ENCODE assay signal across 18 cellular contexts in genomic region chr4:173878701-173879100, GRCh38.
DNase-seq lines count a peak whose midpoint lies in the region; ATAC-seq and TF ChIP-seq lines count a peak whose summit lies in the region.
"Had no signal": no experiment of that assay in that cellular context is flagged by ENCODE, and none has a peak within 500 bp of the region (broad histone marks: within the 10 kb centered on the region; RNA-seq: fewer than 3 reads in every experiment).

No MANE protein-coding gene starts in this region.

- H4K91ac ChIP-seq in mesenchymal stem cell (ENCODE audit: low read length), result no peak overlapping the region

- H3K27ac ChIP-seq in AG04450 (ENCODE audit: low read depth, low read length) (no peak overlapping the region), mesenchymal stem cell (ENCODE audit: low read length, poor library complexity, severe bottlenecking) (no peak overlapping the region), SJCRH30 (no peak overlapping the region)
- H3K27ac ChIP-seq: prostate gland, suprapubic skin had no signal

- H3K9me3 ChIP-seq in AG04450 (ENCODE audit: control insufficient read depth, insufficient read depth, low read length) (no peaks in the 10 kb centered on the region), mesenchymal stem cell (ENCODE audit: control insufficient read depth, low read length) (no peaks in the 10 kb centered on the region), SJCRH30 (replicated peaks) (no peaks in the 10 kb centered on the region)
- H3K9me3 ChIP-seq: prostate gland, suprapubic skin had no signal

- no peak overlapping the region for H2BK15ac ChIP-seq in mesenchymal stem cell (ENCODE audit: low read depth, poor library complexity, severe bottlenecking)

- no peaks in the 10 kb centered on the region for H3K9me3 Mint-ChIP-seq in T-helper 2 cell treated with Interferon-gamma antibody and Interleukin-4, amounts not matched to agents 5 μg/mL and 100 μg/mL, for 36 hours
- H3K9me3 Mint-ChIP-seq: activated naive CD4-positive, alpha-beta T cell treated with anti-CD3 and anti-CD28 coated beads for 36 hours; central memory CD8-positive, alpha-beta T cell had no signal

- POLR2A ChIA-PET in AG04450 (lab: Yijun Ruan, JAX), result no interaction called here

- no peak overlapping the region for H4K8ac ChIP-seq in mesenchymal stem cell (ENCODE audit: low read length)

- no peak overlapping the region for H2AK5ac ChIP-seq in mesenchymal stem cell (ENCODE audit: low read length, severe bottlenecking)

- H2AFZ ChIP-seq in mesenchymal stem cell (ENCODE audit: low read depth, low read length), result no peak overlapping the region

- CTCF ChIA-PET in AG04450 (lab: Charles Lee), result interaction anchor here (0.6 to 1.1 kb wide), 2 partner anchors 26 to 487 kb away, joined by 3 to 8 read pairs; no protein-coding TSS in a partner anchor

- H3K36me3 ChIP-seq in mesenchymal stem cell (ENCODE audit: control insufficient read depth in 1 of 2, insufficient read depth in 2 of 2, low read depth in 1 of 2, low read length in 2 of 2) (no peaks in the 10 kb centered on the region), SJCRH30 (no peaks in the 10 kb centered on the region)
- H3K36me3 ChIP-seq: prostate gland, suprapubic skin had no signal

- H3K18ac ChIP-seq in mesenchymal stem cell (ENCODE audit: low read depth in 1 of 2, low read length in 2 of 2), result no peak overlapping the region

- no peaks in the 10 kb centered on the region for H3K79me1 ChIP-seq in mesenchymal stem cell (replicated peaks; ENCODE audit: low read length, poor library complexity, severe bottlenecking)

- H3K4me1 Mint-ChIP-seq in T-helper 2 cell treated with Interferon-gamma antibody and Interleukin-4, amounts not matched to agents 5 μg/mL and 100 μg/mL, for 36 hours (ENCODE audit: low read depth), result no peaks in the 10 kb centered on the region
- H3K4me1 Mint-ChIP-seq: central memory CD8-positive, alpha-beta T cell had no signal

- no peak overlapping the region for H3K27ac Mint-ChIP-seq in T-helper 2 cell treated with Interferon-gamma antibody and Interleukin-4, amounts not matched to agents 5 μg/mL and 100 μg/mL, for 36 hours
- H3K27ac Mint-ChIP-seq: activated naive CD4-positive, alpha-beta T cell treated with anti-CD3 and anti-CD28 coated beads for 36 hours had no signal

- peak overlapping the region in 1 of 2 experiments; percentile 15 for H2BK12ac ChIP-seq in mesenchymal stem cell (ENCODE audit: low read length in 2 of 2)

- H3K36me3 Mint-ChIP-seq in T-helper 2 cell treated with Interferon-gamma antibody and Interleukin-4, amounts not matched to agents 5 μg/mL and 100 μg/mL, for 36 hours (ENCODE audit: low read depth), result no peaks in the 10 kb centered on the region

- no peak overlapping the region for H2BK120ac ChIP-seq in mesenchymal stem cell (ENCODE audit: low read depth, low read length)

- WGBS in mesenchymal stem cell, result 20% methylated on average over 1 of the region's 5 CpGs

- H3K27me3 Mint-ChIP-seq in T-helper 2 cell treated with Interferon-gamma antibody and Interleukin-4, amounts not matched to agents 5 μg/mL and 100 μg/mL, for 36 hours (ENCODE audit: low read depth), result peaks cover 2% of the 10 kb centered on the region
- H3K27me3 Mint-ChIP-seq: central memory CD8-positive, alpha-beta T cell had no signal

- no peak overlapping the region for H3K4ac ChIP-seq in mesenchymal stem cell (ENCODE audit: low read depth in 1 of 2, low read length in 2 of 2)

- ATAC-seq in GM19324 (IDR thresholded peaks at IDR 0.05; ENCODE audit: low FRiP score, unreplicated experiment), result no peak
- ATAC-seq in GM18505 (IDR thresholded peaks at IDR 0.05; ENCODE audit: unreplicated experiment), result no peak

- no peak overlapping the region for H3K23ac ChIP-seq in mesenchymal stem cell (ENCODE audit: low read length in 2 of 2)

- H3K9ac ChIP-seq in mesenchymal stem cell (ENCODE audit: low read length), result peak overlapping the region; percentile 70

- H3K4me1 ChIP-seq in mesenchymal stem cell (ENCODE audit: control insufficient read depth, insufficient read depth, low read depth, low read length), result no peaks in the 10 kb centered on the region
- no peaks in the 10 kb centered on the region for H3K4me1 ChIP-seq in SJCRH30
- H3K4me1 ChIP-seq: prostate gland, suprapubic skin had no signal

- no peak for TF ChIP-seq POLR2A in GM18505 (IDR thresholded peaks at IDR 0.05; ENCODE audit: borderline replicate concordance, extremely low read depth, insufficient read depth, insufficient read length)

- no peak overlapping the region for H3K14ac ChIP-seq in mesenchymal stem cell (ENCODE audit: low read length in 2 of 2)

- DNase-seq in AG04450 (ENCODE audit: low read depth, low spot score), result peak; percentile 2
- peak; percentile 49 for DNase-seq in T-helper 2 cell treated with Interferon-gamma antibody and Interleukin-4, amounts not matched to agents 5 μg/mL and 100 μg/mL, for 36 hours (ENCODE audit: low spot score)
- DNase-seq in fibroblast of the aortic adventitia (ENCODE audit: low read depth), result peak; percentile 99
- DNase-seq in mesenchymal stem cell, result peak; percentile 86
- no peak for DNase-seq in SJCRH30
- DNase-seq in anterior cingulate cortex (lab: John Stamatoyannopoulos, UW), result no peak
- DNase-seq: activated CD4-positive, alpha-beta T cell treated with anti-CD3 and anti-CD28 coated beads for 4 hours; activated CD8-positive, alpha-beta memory T cell treated with anti-CD3 and anti-CD28 coated beads, Interleukin-2, amount 50 U/mL, for 48 hours; activated naive CD4-positive, alpha-beta T cell treated with anti-CD3 and anti-CD28 coated beads for 36 hours; kidney glomerular epithelial cell; NCI-H1930; NCI-H526 treated with DMSO at 0.1 percent for 48 hours; RPMI8226 had no signal

- H2BK5ac ChIP-seq in mesenchymal stem cell (ENCODE audit: low read depth, low read length, poor library complexity, severe bottlenecking), result no peak overlapping the region

- TF ChIP-seq CTCF in AG04450 (IDR thresholded peaks at IDR 0.05; ENCODE audit: low read depth, low read length) (no peak), fibroblast of the aortic adventitia (IDR thresholded peaks at IDR 0.05; ENCODE audit: insufficient read depth, low read length) (no peak)

- H3K4me3 ChIP-seq in AG04450 (ENCODE audit: low read depth, low read length) (no peak overlapping the region), fibroblast of the aortic adventitia (ENCODE audit: low read depth, low read length) (no peak overlapping the region), mesenchymal stem cell (ENCODE audit: insufficient read depth in 1 of 2, low read depth in 1 of 2, low read length in 2 of 2) (no peak overlapping the region), SJCRH30 (no peak overlapping the region)
- H3K4me3 ChIP-seq: prostate gland, suprapubic skin had no signal

- H3K27me3 ChIP-seq in AG04450 (ENCODE audit: control insufficient read depth, insufficient read depth, low read length) (peaks cover 2% of the 10 kb centered on the region), mesenchymal stem cell (ENCODE audit: control insufficient read depth in 1 of 2, insufficient read depth in 1 of 2, low read length in 2 of 2) (no peaks in the 10 kb centered on the region), SJCRH30 (no peaks in the 10 kb centered on the region)
- H3K27me3 ChIP-seq: suprapubic skin had no signal

- no peak overlapping the region for H3K4me3 Mint-ChIP-seq in T-helper 2 cell treated with Interferon-gamma antibody and Interleukin-4, amounts not matched to agents 5 μg/mL and 100 μg/mL, for 36 hours
- H3K4me3 Mint-ChIP-seq: activated naive CD4-positive, alpha-beta T cell treated with anti-CD3 and anti-CD28 coated beads for 36 hours; central memory CD8-positive, alpha-beta T cell had no signal

- no peak overlapping the region for H3K4me2 ChIP-seq in mesenchymal stem cell (ENCODE audit: low read length, poor library complexity, severe bottlenecking)

Comparison
In these comparisons a context has a peak if more than half of its experiments do, and no peak if none do; other contexts are left out.
1. DNase-seq: peak in AG04450 (single experiment), T-helper 2 cell treated with Interferon-gamma antibody and Interleukin-4, amounts not matched to agents 5 μg/mL and 100 μg/mL, for 36 hours (single experiment), fibroblast of the aortic adventitia (single experiment) and mesenchymal stem cell (single experiment); none in SJCRH30 (0 of 2) and anterior cingulate cortex (0 of 58).